Comparison of ENCODE assay signal across 28 cellular contexts in the genomic region with DNA sequence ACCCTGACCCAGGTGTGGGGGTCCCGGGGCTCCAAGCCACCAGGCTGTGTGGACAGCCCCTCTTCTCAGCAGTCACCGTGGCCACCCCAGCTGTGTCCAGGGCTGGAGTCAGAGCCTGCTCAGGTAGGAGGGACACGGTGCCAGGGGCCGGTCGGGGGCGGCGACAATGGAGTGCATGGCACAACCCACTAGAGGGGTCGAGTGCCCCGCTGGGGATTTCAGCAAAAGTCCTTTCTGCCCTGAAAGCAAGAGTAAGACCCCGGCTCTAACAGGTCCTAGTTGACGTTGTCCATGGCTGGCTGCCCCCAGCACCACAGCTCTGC. TPM values are rescaled to one million over a fixed set of nuclear protein-coding genes. Genes with fewer than 3 reads are reported as not detected.
"Had no signal": no experiment of that assay in that cellular context is flagged by ENCODE, and none has a peak within 500 bp of the region (broad histone marks: within the 10 kb centered on the region; RNA-seq: fewer than 3 reads in every experiment).

No MANE protein-coding gene starts in this region.

- H3K27ac Mint-ChIP-seq: memory B cell; naive thymus-derived CD4-positive, alpha-beta T cell; natural killer cell treated with Interleukin-12 subunit alpha and Interleukin-12 subunit beta and Interleukin-15 and Interleukin-18, amount 100 ng/mL, for 72 hours; stimulated activated memory B cell treated with anti-CD40 and anti-IgM and Interleukin-4, amounts not matched to agents 10 μg/mL and 1 μg/mL and 100 μg/mL, for 72 hours; type B pancreatic cell had no signal

- H3K9me3 Mint-ChIP-seq: memory B cell; natural killer cell treated with Interleukin-12 subunit alpha and Interleukin-12 subunit beta and Interleukin-15 and Interleukin-18, amount 100 ng/mL, for 72 hours; stimulated activated memory B cell treated with anti-CD40 and anti-IgM and Interleukin-4, amounts not matched to agents 10 μg/mL and 1 μg/mL and 100 μg/mL, for 72 hours; stimulated activated naive CD8-positive, alpha-beta T cell treated with anti-CD3 and anti-CD28 coated beads, Interleukin-15, amount 100 ng/mL, for 72 hours; type B pancreatic cell had no signal

- H3K4me3 ChIP-seq: left lung, mucosa of descending colon, psoas muscle, right lobe of liver, smooth muscle cell, tibial nerve, vagina had no signal

- ATAC-seq: left colon; left lung; mucosa of descending colon; naive thymus-derived CD4-positive, alpha-beta T cell; natural killer cell treated with Interleukin-12 subunit alpha and Interleukin-12 subunit beta and Interleukin-15 and Interleukin-18, amount 100 ng/mL, for 72 hours; psoas muscle; right lobe of liver; stimulated activated memory B cell treated with anti-CD40 and anti-IgM and Interleukin-4, amounts not matched to agents 10 μg/mL and 1 μg/mL and 100 μg/mL, for 72 hours; stimulated activated naive CD8-positive, alpha-beta T cell treated with anti-CD3 and anti-CD28 coated beads, Interleukin-15, amount 100 ng/mL, for 72 hours had no signal

- H3K9me3 ChIP-seq: left lung, mucosa of descending colon, psoas muscle, right lobe of liver, tibial nerve, vagina had no signal

- H3K36me3 ChIP-seq: left lung, right lobe of liver, tibial nerve, vagina had no signal

- H3K4me2 ChIP-seq: smooth muscle cell had no signal

- H3K36me3 Mint-ChIP-seq: memory B cell; naive thymus-derived CD4-positive, alpha-beta T cell; natural killer cell treated with Interleukin-12 subunit alpha and Interleukin-12 subunit beta and Interleukin-15 and Interleukin-18, amount 100 ng/mL, for 72 hours; stimulated activated memory B cell treated with anti-CD40 and anti-IgM and Interleukin-4, amounts not matched to agents 10 μg/mL and 1 μg/mL and 100 μg/mL, for 72 hours; type B pancreatic cell had no signal

- H3K27me3 ChIP-seq: right lobe of liver, vagina had no signal

- DNase-seq: hippocampal formation; kidney glomerular epithelial cell; left colon; midbrain; naive thymus-derived CD4-positive, alpha-beta T cell; nucleus accumbens; psoas muscle; stimulated activated CD4-positive, alpha-beta T cell treated with anti-CD3 and anti-CD28 coated beads, Interleukin-1b, Interleukin-23, amount 100 ng/mL, for 48 hours; stimulated activated CD4-positive, alpha-beta T cell treated with anti-CD3 and anti-CD28 coated beads, Interleukin-2, amount 100 ng/mL, for 48 hours; stimulated activated CD4-positive, alpha-beta T cell treated with anti-CD3 and anti-CD28 coated beads, Interleukin-4, amount 100 ng/mL, for 4 hours; stimulated activated CD8-positive, alpha-beta memory T cell treated with anti-CD3 and anti-CD28 coated beads, Interleukin-4, amount 100 ng/mL, for 48 hours; stimulated activated naive CD4-positive, alpha-beta T cell treated with Interleukin-2 at 50 U/mL for 16 hours; stimulated activated naive CD8-positive, alpha-beta T cell treated with anti-CD3 and anti-CD28 coated beads, Interleukin-15, amount 100 ng/mL, for 72 hours; substantia nigra had no signal

- H2AFZ ChIP-seq: parathyroid adenoma had no signal

- H3K27ac ChIP-seq: left lung, parathyroid adenoma, psoas muscle, right lobe of liver, tibial nerve, vagina had no signal

- H3K9ac ChIP-seq: parathyroid adenoma had no signal

- H3K4me3 Mint-ChIP-seq: memory B cell; naive thymus-derived CD4-positive, alpha-beta T cell; natural killer cell treated with Interleukin-12 subunit alpha and Interleukin-12 subunit beta and Interleukin-15 and Interleukin-18, amount 100 ng/mL, for 72 hours; stimulated activated memory B cell treated with anti-CD40 and anti-IgM and Interleukin-4, amounts not matched to agents 10 μg/mL and 1 μg/mL and 100 μg/mL, for 72 hours; stimulated activated naive CD8-positive, alpha-beta T cell treated with anti-CD3 and anti-CD28 coated beads, Interleukin-15, amount 100 ng/mL, for 72 hours; type B pancreatic cell had no signal

RNA-seq across cellular contexts. Expression of gene UTS2R, which starts 11.3 kb away (rescaled TPM):
- polyA plus RNA-seq: keratinocyte; naive thymus-derived CD4-positive, alpha-beta T cell; neural cell; smooth muscle cell; urinary bladder had no signal

RNA-seq across cellular contexts. Expression of gene TEX19, which starts 23.8 kb away (rescaled TPM):
- polyA plus RNA-seq: keratinocyte; naive thymus-derived CD4-positive, alpha-beta T cell; neural cell; smooth muscle cell; urinary bladder had no signal

RNA-seq across cellular contexts. Expression of gene SECTM1, which starts 49.3 kb away (rescaled TPM):
- polyA plus RNA-seq: neural cell had no signal
